In genomic region chr11:120527111-120527748, GRCh38 we compare ENCODE assay signal across 11 cellular contexts. TPM values are rescaled to one million over a fixed set of nuclear protein-coding genes. Genes with fewer than 3 reads are reported as not detected.
DNase-seq lines count a peak whose midpoint lies in the region; ATAC-seq and TF ChIP-seq lines count a peak whose summit lies in the region.
"Had no signal": no experiment of that assay in that cellular context is flagged by ENCODE, and none has a peak within 500 bp of the region (broad histone marks: within the 10 kb centered on the region; RNA-seq: fewer than 3 reads in every experiment).

No MANE protein-coding gene starts in this region.

- peak; percentile 7 for DNase-seq in NCI-H748 (lab: John Stamatoyannopoulos, UW; ENCODE audit: unreplicated experiment)
- DNase-seq in NCI-H748 treated with DMSO at 0.1 percent for 48 hours (lab: John Stamatoyannopoulos, UW): no peak
- peak; percentile 86 for DNase-seq in WTC11 (ENCODE audit: low spot score)
- DNase-seq in hepatocyte (ENCODE audit: low spot score): peak; percentile 63
- no peak for DNase-seq in type B pancreatic cell (ENCODE audit: extremely low spot score, unreplicated experiment)
- DNase-seq in mesenteric fat pad (ENCODE audit: low spot score): no peak
- DNase-seq in foreskin melanocyte: no peak
- no peak for DNase-seq in activated CD4-positive, alpha-beta T cell treated with anti-CD3 and anti-CD28 coated beads for 4 hours
- DNase-seq: OCI-M1; stimulated activated naive CD8-positive, alpha-beta T cell treated with anti-CD3 and anti-CD28 coated beads, Interleukin-15, Interleukin-2, amounts not matched to agents 100 U/mL and 50 U/mL, for 24 hours had no signal

- no peaks in the 10 kb centered on the region for H3K36me3 ChIP-seq in hepatocyte (replicated peaks; ENCODE audit: insufficient read depth, low read depth)

- H3K9me3 Mint-ChIP-seq in WTC11 (peaks cover 10% of the 10 kb centered on the region), type B pancreatic cell (no peaks in the 10 kb centered on the region)

- H3K27me3 ChIP-seq in hepatocyte: peaks cover 5% of the 10 kb centered on the region

- no peaks in the 10 kb centered on the region for H3K79me2 ChIP-seq in hepatocyte

- 37% methylated on average over 15 of the region's 16 CpGs for WGBS in hepatocyte (ENCODE audit: low lambda C conversion rate, missing lambda C conversion rate)

- H3K4me3 Mint-ChIP-seq in WTC11: peak overlapping the region; percentile 25; the same call in 1 of the 2 replicates
- H3K4me3 Mint-ChIP-seq in type B pancreatic cell: no peak overlapping the region
- H3K4me3 Mint-ChIP-seq: IgD-negative memory B cell had no signal

- H3K27me3 Mint-ChIP-seq in WTC11 (ENCODE audit: low read depth): no peaks in the 10 kb centered on the region; the same call in 1 of the 2 replicates
- peaks cover 43% of the 10 kb centered on the region for H3K27me3 Mint-ChIP-seq in type B pancreatic cell

- no peak overlapping the region for H2AFZ ChIP-seq in hepatocyte

- H3K4me3 ChIP-seq in hepatocyte: no peak overlapping the region

- peak overlapping the region; percentile 50 for H3K27ac ChIP-seq in hepatocyte

- peaks cover 48% of the 10 kb centered on the region for H3K4me1 Mint-ChIP-seq in WTC11
- H3K4me1 Mint-ChIP-seq in type B pancreatic cell (ENCODE audit: unreplicated experiment): peaks cover 4% of the 10 kb centered on the region
- H3K4me1 Mint-ChIP-seq: IgD-negative memory B cell had no signal

- ATAC-seq in WTC11: peak; percentile 91
- ATAC-seq: stimulated activated naive CD8-positive, alpha-beta T cell treated with anti-CD3 and anti-CD28 coated beads, Interleukin-15, Interleukin-2, amounts not matched to agents 100 U/mL and 50 U/mL, for 24 hours had no signal

- H3K27ac Mint-ChIP-seq in WTC11: peak overlapping the region; percentile 89
- no peak overlapping the region for H3K27ac Mint-ChIP-seq in type B pancreatic cell
- H3K27ac Mint-ChIP-seq: IgD-negative memory B cell had no signal

- H3K4me2 ChIP-seq in hepatocyte: peak overlapping the region; percentile 58

- H3K4me1 ChIP-seq in hepatocyte (ENCODE audit: insufficient read depth): peaks cover 23% of the 10 kb centered on the region

- peaks cover 8% of the 10 kb centered on the region; the same call in 1 of the 2 replicates for H3K36me3 Mint-ChIP-seq in WTC11
- H3K36me3 Mint-ChIP-seq in type B pancreatic cell: no peaks in the 10 kb centered on the region

- POLR2A ChIA-PET in WTC11 (lab: Charles Lee): interaction anchor here (1.0 kb wide), 1 partner anchor 22 kb away, joined by 3 read pairs; no protein-coding TSS in a partner anchor

- CTCF ChIA-PET in WTC11 (lab: Charles Lee): interaction anchor here (0.5 to 2.3 kb wide), 18 partner anchors 9 to 275 kb away, joined by 3 to 21 read pairs (median 4); partner anchors contain the start of gene GRIK4

- H3K9me2 ChIP-seq in hepatocyte (replicated peaks; ENCODE audit: insufficient read depth): no peaks in the 10 kb centered on the region

- TF ChIP-seq CTCF in WTC11 (IDR thresholded peaks at IDR 0.05) (no peak), hepatocyte (IDR thresholded peaks at IDR 0.05; ENCODE audit: poor library complexity) (peak; percentile 22), type B pancreatic cell (conservative IDR thresholded peaks at IDR 0.05) (peak; percentile 64)

- no peaks in the 10 kb centered on the region for H3K9me3 ChIP-seq in hepatocyte (ENCODE audit: low read depth)

- no peaks in the 10 kb centered on the region for H4K20me1 ChIP-seq in hepatocyte (ENCODE audit: insufficient read depth, poor library complexity, severe bottlenecking)

TF ChIP-seq in WTC11, 78 proteins besides CTCF, POLR2A, EP300 and RAD21 (continues in another document):
- TF ChIP-seq ZMAT4 (CRISPR knock-in tag; IDR thresholded peaks at IDR 0.05) (no peak), ZNF219 (CRISPR knock-in tag; IDR thresholded peaks at IDR 0.05; ENCODE audit: borderline replicate concordance) (no peak), HMGA2 (CRISPR knock-in tag; IDR thresholded peaks at IDR 0.05) (no peak), ATF2 (CRISPR knock-in tag; IDR thresholded peaks at IDR 0.05; ENCODE audit: borderline replicate concordance, low read depth) (no peak), ZNF138 (CRISPR knock-in tag; conservative IDR thresholded peaks at IDR 0.05) (no peak), TCF7 (CRISPR knock-in tag; IDR thresholded peaks at IDR 0.05; ENCODE audit: low read depth) (no peak), ZNF423 (CRISPR knock-in tag; IDR thresholded peaks at IDR 0.05) (no peak; the same call in none of the 2 replicates), JUN (CRISPR knock-in tag; IDR thresholded peaks at IDR 0.05) (no peak), IRF2 (CRISPR knock-in tag; IDR thresholded peaks at IDR 0.05; ENCODE audit: borderline replicate concordance, low read depth) (no peak), ZNF317 (CRISPR knock-in tag; IDR thresholded peaks at IDR 0.05; ENCODE audit: borderline replicate concordance, low read depth) (no peak), JAZF1 (CRISPR knock-in tag; IDR thresholded peaks at IDR 0.05) (no peak), ESRRA (CRISPR knock-in tag; IDR thresholded peaks at IDR 0.05; ENCODE audit: borderline replicate concordance) (no peak), AFF4 (CRISPR knock-in tag; IDR thresholded peaks at IDR 0.05; ENCODE audit: borderline replicate concordance) (peak; percentile 56; the same call in 1 of the 2 replicates), NFATC4 (CRISPR knock-in tag; IDR thresholded peaks at IDR 0.05) (no peak), ETV6 (CRISPR knock-in tag; IDR thresholded peaks at IDR 0.05) (peak; percentile 91), GRHL2 (CRISPR knock-in tag; IDR thresholded peaks at IDR 0.05; ENCODE audit: insufficient replicate concordance, severe bottlenecking) (no peak), NFE2L1 (CRISPR knock-in tag; IDR thresholded peaks at IDR 0.05) (no peak), SMAD4 (CRISPR knock-in tag; IDR thresholded peaks at IDR 0.05) (no peak), ZSCAN18 (CRISPR knock-in tag; IDR thresholded peaks at IDR 0.05) (no peak), NR1H2 (CRISPR knock-in tag; IDR thresholded peaks at IDR 0.05) (no peak), FOXP1 (CRISPR knock-in tag; IDR thresholded peaks at IDR 0.05; ENCODE audit: borderline replicate concordance) (no peak), ELF4 (CRISPR knock-in tag; IDR thresholded peaks at IDR 0.05; ENCODE audit: low read depth) (no peak)

RNA-seq across cellular contexts. Expression of gene GRIK4, which starts 15.7 kb away (rescaled TPM):
- total RNA-seq in WTC11 (2021) (2.9 to 3.6 TPM (median 3.3 TPM) in 3 replicates), hepatocyte (1.5 and 1.6 TPM in 2 replicates), type B pancreatic cell (ENCODE audit: low replicate concordance) (0.17 and 0.72 TPM in 2 replicates), mesenteric fat pad (0.10 TPM)
- 0.95 and 2.3 TPM in 2 replicates for polyA plus RNA-seq in hepatocyte
- polyA plus RNA-seq: IgD-negative memory B cell had no signal

Comparison
In these comparisons a context has a peak if more than half of its experiments do, and no peak if none do; other contexts are left out.
1. DNase-seq: peak in NCI-H748 (single experiment), WTC11 (single experiment) and hepatocyte (single experiment); none in NCI-H748 treated with DMSO at 0.1 percent for 48 hours (single experiment), type B pancreatic cell (single experiment), mesenteric fat pad (single experiment), foreskin melanocyte (single experiment) and activated CD4-positive, alpha-beta T cell treated with anti-CD3 and anti-CD28 coated beads for 4 hours (0 of 2).